In the genomic region with DNA sequence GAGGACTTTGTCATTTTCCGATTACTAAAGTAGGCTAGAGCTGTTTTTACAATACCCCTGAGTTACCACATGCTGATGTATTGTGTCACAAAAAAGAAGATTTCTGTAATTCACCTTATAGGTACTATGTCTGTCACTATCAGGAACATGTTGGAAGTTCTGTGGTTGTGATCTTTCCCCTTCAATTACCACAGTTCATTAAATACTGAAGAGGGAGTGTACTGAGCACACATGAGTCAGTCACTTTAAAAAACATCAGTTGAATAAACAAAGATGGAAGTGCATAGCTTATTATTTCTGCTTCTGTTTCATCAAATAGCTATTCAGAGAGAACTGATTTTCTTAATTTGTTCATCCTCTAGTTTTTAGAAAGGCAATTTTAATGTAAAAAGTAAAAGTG, we compare ENCODE assay signal across 13 cellular contexts. TPM values are rescaled to one million over a fixed set of nuclear protein-coding genes. Genes with fewer than 3 reads are reported as not detected.
DNase-seq lines count a peak whose midpoint lies in the region; ATAC-seq, FAIRE-seq and TF ChIP-seq lines count a peak whose summit lies in the region.
"Had no signal": no experiment of that assay in that cellular context is flagged by ENCODE, and none has a peak within 500 bp of the region (broad histone marks: within the 10 kb centered on the region; RNA-seq: fewer than 3 reads in every experiment).

No MANE protein-coding gene starts in this region.

- no peaks in the 10 kb centered on the region for H3K9me3 ChIP-seq in small intestine (ENCODE audit: control insufficient read depth, low read depth)
- H3K9me3 ChIP-seq in Peyer's patch = no peaks in the 10 kb centered on the region

- ATAC-seq in HG03354 (IDR thresholded peaks at IDR 0.05; ENCODE audit: poor library complexity, severe bottlenecking, unreplicated experiment) = no peak
- ATAC-seq: naive thymus-derived CD8-positive, alpha-beta T cell had no signal

- H3K4me1 ChIP-seq in small intestine (ENCODE audit: control insufficient read depth in 2 of 2, insufficient read depth in 1 of 2, low read depth in 1 of 2, low read length in 1 of 2) (no peaks in the 10 kb centered on the region), Peyer's patch (no peaks in the 10 kb centered on the region)

- H3K36me3 ChIP-seq in small intestine (ENCODE audit: control insufficient read depth in 2 of 2, insufficient read depth in 2 of 2, low read length in 2 of 2) (peaks cover 2 to 10% of the 10 kb centered on the region in 2 donors), Peyer's patch (peaks cover 0 to 22% (median 0%) of the 10 kb centered on the region in 3 donors)

- no peak overlapping the region for H3K27ac Mint-ChIP-seq in type B pancreatic cell
- H3K27ac Mint-ChIP-seq: activated naive CD4-positive, alpha-beta T cell treated with anti-CD3 and anti-CD28 coated beads, Interleukin-2, amount 50 U/mL, for 24 hours; naive thymus-derived CD8-positive, alpha-beta T cell had no signal

- H3K27ac ChIP-seq in epithelial cell of prostate (no peak overlapping the region), small intestine (ENCODE audit: low read depth in 1 of 2, low read length in 1 of 2) (no peak overlapping the region), Peyer's patch (no peak overlapping the region)

- H3K27me3 Mint-ChIP-seq in type B pancreatic cell = no peaks in the 10 kb centered on the region
- H3K27me3 Mint-ChIP-seq: activated naive CD4-positive, alpha-beta T cell treated with anti-CD3 and anti-CD28 coated beads, Interleukin-2, amount 50 U/mL, for 24 hours; naive thymus-derived CD8-positive, alpha-beta T cell had no signal

- no peak for TF ChIP-seq POLR2A in Peyer's patch (IDR thresholded peaks at IDR 0.05)

- H3K9me3 Mint-ChIP-seq in type B pancreatic cell = no peaks in the 10 kb centered on the region
- H3K9me3 Mint-ChIP-seq: activated naive CD4-positive, alpha-beta T cell treated with anti-CD3 and anti-CD28 coated beads, Interleukin-2, amount 50 U/mL, for 24 hours had no signal

- H3K4me3 ChIP-seq in small intestine (ENCODE audit: low read depth in 1 of 2, low read length in 2 of 2) (no peak overlapping the region), Peyer's patch (no peak overlapping the region)

- TF ChIP-seq CTCF in Peyer's patch (IDR thresholded peaks at IDR 0.05) (no peak), type B pancreatic cell (conservative IDR thresholded peaks at IDR 0.05) (no peak)

- no peak overlapping the region for H3K4me3 Mint-ChIP-seq in type B pancreatic cell
- H3K4me3 Mint-ChIP-seq: activated naive CD4-positive, alpha-beta T cell treated with anti-CD3 and anti-CD28 coated beads, Interleukin-2, amount 50 U/mL, for 24 hours; naive thymus-derived CD8-positive, alpha-beta T cell had no signal

- WGBS in small intestine, 3 donors = 48 to 80% (median 77%) methylated on average over 1 of the region's 1 CpG

- FAIRE-seq in small intestine (lab: Jason Lieb, UNC) = peak; percentile 19

- H3K27me3 ChIP-seq in small intestine (ENCODE audit: control insufficient read depth in 2 of 2, insufficient read depth in 2 of 2, low read length in 2 of 2) (no peaks in the 10 kb centered on the region), Peyer's patch (no peaks in the 10 kb centered on the region)

- peaks cover 32% of the 10 kb centered on the region for H3K36me3 Mint-ChIP-seq in type B pancreatic cell

- H3K4me1 Mint-ChIP-seq in type B pancreatic cell (ENCODE audit: unreplicated experiment) = peaks cover 4% of the 10 kb centered on the region
- H3K4me1 Mint-ChIP-seq: activated naive CD4-positive, alpha-beta T cell treated with anti-CD3 and anti-CD28 coated beads, Interleukin-2, amount 50 U/mL, for 24 hours had no signal

- DNase-seq in NCI-H2171 treated with DMSO at 0.1 percent for 48 hours (lab: John Stamatoyannopoulos, UW) (peak; percentile 31), NCI-H2171 (lab: John Stamatoyannopoulos, UW) (no peak), NCI-H510A (lab: John Stamatoyannopoulos, UW) (peak; percentile 1), epithelial cell of prostate (ENCODE audit: low read depth, low spot score) (peak; percentile 10), small intestine (peak; percentile 49), Peyer's patch (no peak), type B pancreatic cell (ENCODE audit: extremely low spot score, unreplicated experiment) (no peak)
- DNase-seq: GF-D8; naive thymus-derived CD8-positive, alpha-beta T cell; NCI-H526 treated with DMSO at 0.1 percent for 48 hours; stimulated activated CD8-positive, alpha-beta memory T cell treated with anti-CD3 and anti-CD28 coated beads, Interleukin-4, amount 100 ng/mL, for 48 hours had no signal

RNA-seq across cellular contexts. Expression of gene AP3S1, which starts 31.7 kb away (rescaled TPM):
- polyA plus RNA-seq in small intestine = 100 to 1,000 TPM in 2 of 3 donors, 10 to 100 TPM in 1; 62.7 to 135 (median 118) TPM
- 100 to 1,000 TPM in 1 of 4 donors, 10 to 100 TPM in 3; 47.2 to 113 (median 77.9) TPM for total RNA-seq in Peyer's patch
- total RNA-seq in type B pancreatic cell (ENCODE audit: low replicate concordance) = 77.5 and 78.1 TPM in 2 replicates

RNA-seq across cellular contexts. Expression of gene ATG12, which starts 32.0 kb away (rescaled TPM):
- polyA plus RNA-seq in small intestine = 10 to 100 TPM; 28.6 to 30.9 (median 29.5) TPM
- 10 to 100 TPM; 37.1 to 46.1 (median 41.8) TPM for total RNA-seq in Peyer's patch
- 34.4 and 45.9 TPM in 2 replicates for total RNA-seq in type B pancreatic cell (ENCODE audit: low replicate concordance)

RNA-seq across cellular contexts. Expression of gene CDO1, which starts 56.9 kb away (rescaled TPM):
- 1 to 10 TPM; 1.1 to 5.9 (median 1.3) TPM for polyA plus RNA-seq in small intestine
- 10 to 100 TPM in 1 of 4 donors, 1 to 10 TPM in 3; 1.2 to 10.7 (median 3.2) TPM for total RNA-seq in Peyer's patch
- 4.4 and 27.9 TPM in 2 replicates for total RNA-seq in type B pancreatic cell (ENCODE audit: low replicate concordance)
- total RNA-seq: naive thymus-derived CD8-positive, alpha-beta T cell had no signal
- polyA plus RNA-seq: naive thymus-derived CD8-positive, alpha-beta T cell had no signal

Comparison
In these comparisons a context has a peak if more than half of its experiments do, and no peak if none do; other contexts are left out.
1. DNase-seq: peak in NCI-H2171 treated with DMSO at 0.1 percent for 48 hours (single experiment), NCI-H510A (single experiment), epithelial cell of prostate (single experiment) and small intestine (single experiment); none in NCI-H2171 (single experiment), Peyer's patch (0 of 3) and type B pancreatic cell (single experiment).